Comparison of ENCODE assay signal across 12 cellular contexts in genomic region chr3:136730595-136731273, GRCh38. TPM values are rescaled to one million over a fixed set of nuclear protein-coding genes. Genes with fewer than 3 reads are reported as not detected.
DNase-seq lines count a peak whose midpoint lies in the region; ATAC-seq and TF ChIP-seq lines count a peak whose summit lies in the region.
"Had no signal": no experiment of that assay in that cellular context is flagged by ENCODE, and none has a peak within 500 bp of the region (broad histone marks: within the 10 kb centered on the region; RNA-seq: fewer than 3 reads in every experiment).

No MANE protein-coding gene starts in this region.

- H3K27ac ChIP-seq in Karpas-422 (ENCODE audit: low read length), result peak overlapping the region; percentile 37
- no peak overlapping the region for H3K27ac ChIP-seq in sigmoid colon
- H3K27ac ChIP-seq: SJCRH30 had no signal

- H3K27me3 Mint-ChIP-seq in natural killer cell (ENCODE audit: low read depth in 2 of 2), result no peaks in the 10 kb centered on the region

- H3K9me3 Mint-ChIP-seq in natural killer cell, result no peaks in the 10 kb centered on the region
- H3K9me3 Mint-ChIP-seq: GM23338 had no signal

- no peaks in the 10 kb centered on the region for H3K9me3 ChIP-seq in Karpas-422 (ENCODE audit: low read length)
- no peaks in the 10 kb centered on the region for H3K9me3 ChIP-seq in sigmoid colon
- H3K9me3 ChIP-seq: SJCRH30 had no signal

- H3K4me2 ChIP-seq in Karpas-422 (ENCODE audit: low read depth, low read length, poor library complexity, severe bottlenecking), result no peak overlapping the region
- H3K4me2 ChIP-seq: GM23338 had no signal

- no peak for TF ChIP-seq POLR2A in sigmoid colon (IDR thresholded peaks at IDR 0.05)

- H3K36me3 ChIP-seq in Karpas-422 (ENCODE audit: insufficient read depth, low read length), result no peaks in the 10 kb centered on the region
- no peaks in the 10 kb centered on the region for H3K36me3 ChIP-seq in sigmoid colon
- H3K36me3 ChIP-seq: SJCRH30 had no signal

- intact Hi-C loops in natural killer cell (cut with micrococcal nuclease) (loop anchor here (5.0 kb wide), 1 partner anchor 38 kb away; no protein-coding TSS in a partner anchor), sigmoid colon (cut with DNase I) (no loop called here)

- H3K27me3 ChIP-seq in Karpas-422 (ENCODE audit: low read length), result no peaks in the 10 kb centered on the region
- no peaks in the 10 kb centered on the region for H3K27me3 ChIP-seq in sigmoid colon
- H3K27me3 ChIP-seq: SJCRH30 had no signal

- peaks cover 64% of the 10 kb centered on the region in 2 donors for H3K4me1 Mint-ChIP-seq in natural killer cell

- no peaks in the 10 kb centered on the region for H3K9me2 ChIP-seq in Karpas-422 (replicated peaks; ENCODE audit: insufficient read depth, low read length)

- peaks cover 6% of the 10 kb centered on the region; the same call in 1 of the 2 replicates for H4K20me1 ChIP-seq in Karpas-422 (ENCODE audit: insufficient read depth, low read depth, low read length)

- no peak overlapping the region for H3K4me3 ChIP-seq in Karpas-422 (ENCODE audit: low read length)
- H3K4me3 ChIP-seq in sigmoid colon, result no peak overlapping the region
- H3K4me3 ChIP-seq: GM23338, SJCRH30 had no signal

- no peak overlapping the region for H2AFZ ChIP-seq in Karpas-422 (ENCODE audit: low read length)
- H2AFZ ChIP-seq: GM23338 had no signal

- peak overlapping the region; percentile 4 to 19 for H3K27ac Mint-ChIP-seq in natural killer cell
- H3K27ac Mint-ChIP-seq: GM23338 had no signal

- peak overlapping the region; percentile 12; the same call in 1 of the 2 replicates for H3K9ac ChIP-seq in Karpas-422 (ENCODE audit: low read length)

- peak; percentile 50 for DNase-seq in Karpas-422
- no peak for DNase-seq in natural killer cell
- DNase-seq in NCI-H2196 treated with DMSO at 0.1 percent for 48 hours (lab: John Stamatoyannopoulos, UW; ENCODE audit: unreplicated experiment), result no peak
- DNase-seq in sigmoid colon, result no peak
- no peak for DNase-seq in T-helper 2 cell
- DNase-seq: activated CD4-positive, alpha-beta T cell treated with anti-CD3 and anti-CD28 coated beads, Interleukin-2, amount 50 U/mL, for 4 hours; foreskin fibroblast; NCI-H2081 treated with DMSO at 0.1 percent for 48 hours; SJCRH30 had no signal

- H3K79me2 ChIP-seq in Karpas-422 (ENCODE audit: low read length), result peaks cover 96% of the 10 kb centered on the region

- TF ChIP-seq EP300 in sigmoid colon (IDR thresholded peaks at IDR 0.05), result no peak

- H3K4me3 Mint-ChIP-seq in natural killer cell, result peak overlapping the region; percentile 40
- H3K4me3 Mint-ChIP-seq: GM23338 had no signal

- peaks cover 55% of the 10 kb centered on the region for H3K4me1 ChIP-seq in Karpas-422 (ENCODE audit: low read length)
- H3K4me1 ChIP-seq in sigmoid colon, result peaks cover 0 to 66% (median 58%) of the 10 kb centered on the region in 4 donors
- H3K4me1 ChIP-seq: SJCRH30 had no signal

- TF ChIP-seq CTCF in natural killer cell (IDR thresholded peaks at IDR 0.05) (no peak), sigmoid colon (IDR thresholded peaks at IDR 0.05) (no peak)

- ATAC-seq in GM18867 (IDR thresholded peaks at IDR 0.05; ENCODE audit: unreplicated experiment) (peak; percentile 72), GM21576 (IDR thresholded peaks at IDR 0.05; ENCODE audit: unreplicated experiment) (peak; percentile 76), natural killer cell (no peak)
- ATAC-seq: GM23338 had no signal

- no peaks in the 10 kb centered on the region for H3K36me3 Mint-ChIP-seq in natural killer cell

RNA-seq across cellular contexts. Expression of gene STAG1, which starts 21.4 kb away (rescaled TPM):
- total RNA-seq in Karpas-422 (2014; rRNA removed; shearing (Covaris generic); ENCODE audit: low replicate concordance), result 12.6 and 13.7 TPM in 2 replicates
- total RNA-seq in natural killer cell, result 10 to 100 TPM; 55.1 to 66.2 (median 60.3) TPM
- total RNA-seq in sigmoid colon, result 10 to 100 TPM; 37.3 to 52.8 (median 43.2) TPM
- 10 to 100 TPM; 12.0 to 15.1 (median 13.2) TPM for polyA plus RNA-seq in sigmoid colon

Comparison
In these comparisons a context has a peak if more than half of its experiments do, and no peak if none do; other contexts are left out.
1. ATAC-seq: peak in GM18867 (single experiment) and GM21576 (single experiment); none in natural killer cell (0 of 3).